Comparison of ENCODE assay signal across 9 cellular contexts in the genomic region with DNA sequence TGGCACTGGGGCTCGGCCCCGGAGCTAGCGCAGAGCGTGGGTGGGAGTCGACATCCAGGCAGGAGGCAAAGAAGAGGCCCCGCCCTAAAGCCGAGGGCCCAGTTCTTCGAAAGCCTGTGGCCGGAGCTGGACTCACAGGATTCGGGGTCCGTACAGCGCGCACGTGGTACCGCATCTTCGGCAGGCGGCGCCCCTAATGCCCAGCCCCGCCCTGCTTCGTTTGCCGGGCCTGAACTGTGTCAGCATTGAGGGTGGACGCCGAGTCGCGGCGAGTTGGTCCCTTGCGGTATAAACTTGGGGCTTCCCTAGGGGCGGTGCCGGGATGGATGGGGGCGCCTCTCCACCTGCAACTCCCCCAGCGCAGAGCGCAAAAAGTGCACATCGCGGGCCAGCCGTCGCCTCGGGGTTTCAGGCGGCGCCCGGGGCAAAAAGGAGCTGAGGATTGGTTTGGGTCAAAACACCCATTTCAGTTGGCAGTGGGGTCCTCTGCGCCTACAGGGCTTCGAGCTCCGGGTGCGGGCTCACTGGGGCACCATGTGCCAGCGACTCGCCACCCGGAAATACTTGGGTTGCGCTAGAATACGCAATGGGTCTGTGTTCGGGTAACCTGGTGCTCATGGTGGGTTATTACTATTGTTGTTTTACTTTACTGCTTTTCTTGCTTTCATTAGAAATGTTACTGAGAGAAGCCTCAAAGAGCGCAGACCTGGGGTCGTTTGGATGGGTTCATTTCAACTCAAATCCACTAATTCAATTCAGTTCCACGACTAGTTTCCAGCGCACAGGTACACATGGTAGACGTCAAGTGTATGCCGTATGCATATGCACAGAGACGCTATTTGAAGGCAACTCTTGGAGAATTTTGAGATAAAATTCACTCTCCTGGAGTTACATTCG. TPM values are rescaled to one million over a fixed set of nuclear protein-coding genes. Genes with fewer than 3 reads are reported as not detected.
DNase-seq lines count a peak whose midpoint lies in the region; ATAC-seq and FAIRE-seq lines count a peak whose summit lies in the region.
"Had no signal": no experiment of that assay in that cellular context is flagged by ENCODE, and none has a peak within 500 bp of the region (broad histone marks: within the 10 kb centered on the region; RNA-seq: fewer than 3 reads in every experiment).

No MANE protein-coding gene starts in this region.

- H3K4me1 Mint-ChIP-seq in activated naive CD8-positive, alpha-beta T cell treated with anti-CD3 and anti-CD28 coated beads, Interleukin-2, amount 10 ng/mL, durations not matched to agents 7 days and 5 days = peaks cover 23% of the 10 kb centered on the region

- no peaks in the 10 kb centered on the region for H3K36me3 Mint-ChIP-seq in activated naive CD8-positive, alpha-beta T cell treated with anti-CD3 and anti-CD28 coated beads, Interleukin-2, amount 10 ng/mL, durations not matched to agents 7 days and 5 days

- H3K9me3 ChIP-seq in mononuclear cell (ENCODE audit: low read depth, low read length) = no peaks in the 10 kb centered on the region

- POLR2A ChIA-PET in activated naive CD8-positive, alpha-beta T cell treated with anti-CD3 and anti-CD28 coated beads, Interleukin-2, amount 10 ng/mL, durations not matched to agents 7 days and 5 days (lab: Charles Lee) = interaction anchor here (1.0 kb wide), 1 partner anchor 13 kb away, joined by 3 read pairs; no protein-coding TSS in a partner anchor

- no peak for ATAC-seq in activated naive CD8-positive, alpha-beta T cell treated with anti-CD3 and anti-CD28 coated beads, Interleukin-2, amount 10 ng/mL, durations not matched to agents 7 days and 5 days (ENCODE audit: low read depth)
- no peak for ATAC-seq in HG03045 (IDR thresholded peaks at IDR 0.05; ENCODE audit: unreplicated experiment)

- DNase-seq in stimulated activated CD4-positive, alpha-beta T cell treated with anti-CD3 and anti-CD28 coated beads, Interleukin-4, amount 100 ng/mL, for 1 hour = peak; percentile 24
- DNase-seq in stimulated activated CD4-positive, alpha-beta T cell treated with anti-CD3 and anti-CD28 coated beads, Interleukin-1b, Interleukin-23, amount 100 ng/mL, for 48 hours = no peak
- peak; percentile 47 for DNase-seq in activated naive CD8-positive, alpha-beta T cell treated with anti-CD3 and anti-CD28 coated beads, Interleukin-2, amount 10 ng/mL, durations not matched to agents 7 days and 5 days
- DNase-seq in HTR-8/SVneo (ENCODE audit: insufficient read length, low spot score) = no peak
- DNase-seq in GM19240 (ENCODE audit: insufficient read length, low spot score) = no peak
- DNase-seq in stimulated activated CD4-positive, alpha-beta T cell treated with anti-CD3 and anti-CD28 coated beads, Interleukin-4, amount 100 ng/mL, for 4 hours = no peak
- DNase-seq: T-helper 9 cell had no signal

- peaks cover 48% of the 10 kb centered on the region for H3K4me1 ChIP-seq in mononuclear cell (ENCODE audit: insufficient read depth, low read length)

- H3K27me3 Mint-ChIP-seq in activated naive CD8-positive, alpha-beta T cell treated with anti-CD3 and anti-CD28 coated beads, Interleukin-2, amount 10 ng/mL, durations not matched to agents 7 days and 5 days = peaks cover 92% of the 10 kb centered on the region

- H3K4me3 ChIP-seq in mononuclear cell (ENCODE audit: low read length) = peak overlapping the region; percentile 44

- peak overlapping the region; percentile 79 for H3K4me3 Mint-ChIP-seq in activated naive CD8-positive, alpha-beta T cell treated with anti-CD3 and anti-CD28 coated beads, Interleukin-2, amount 10 ng/mL, durations not matched to agents 7 days and 5 days

- H3K27ac Mint-ChIP-seq in activated naive CD8-positive, alpha-beta T cell treated with anti-CD3 and anti-CD28 coated beads, Interleukin-2, amount 10 ng/mL, durations not matched to agents 7 days and 5 days = no peak overlapping the region

- FAIRE-seq in HTR-8/SVneo (lab: Jason Lieb, UNC) = no peak

- H3K9me3 Mint-ChIP-seq in activated naive CD8-positive, alpha-beta T cell treated with anti-CD3 and anti-CD28 coated beads, Interleukin-2, amount 10 ng/mL, durations not matched to agents 7 days and 5 days = no peaks in the 10 kb centered on the region

- peaks cover 75% of the 10 kb centered on the region for H3K27me3 ChIP-seq in mononuclear cell (ENCODE audit: insufficient read depth, low read length)

RNA-seq across cellular contexts. Expression of a gene that starts 3.9 kb away (rescaled TPM):
- 1 to 10 TPM in 1 of 2 experiments, under 1 TPM in 1; 0.89 to 1.1 TPM for total RNA-seq in activated naive CD8-positive, alpha-beta T cell treated with anti-CD3 and anti-CD28 coated beads, Interleukin-2, amount 10 ng/mL, durations not matched to agents 7 days and 5 days
- 12.6 TPM for total RNA-seq in mononuclear cell

Comparison
In these comparisons a context has a peak if more than half of its experiments do, and no peak if none do; other contexts are left out.
1. DNase-seq: peak in stimulated activated CD4-positive, alpha-beta T cell treated with anti-CD3 and anti-CD28 coated beads, Interleukin-4, amount 100 ng/mL, for 1 hour (single experiment) and activated naive CD8-positive, alpha-beta T cell treated with anti-CD3 and anti-CD28 coated beads, Interleukin-2, amount 10 ng/mL, durations not matched to agents 7 days and 5 days (single experiment); none in stimulated activated CD4-positive, alpha-beta T cell treated with anti-CD3 and anti-CD28 coated beads, Interleukin-1b, Interleukin-23, amount 100 ng/mL, for 48 hours (single experiment), HTR-8/SVneo (single experiment), GM19240 (single experiment) and stimulated activated CD4-positive, alpha-beta T cell treated with anti-CD3 and anti-CD28 coated beads, Interleukin-4, amount 100 ng/mL, for 4 hours (0 of 2).